In genomic region chr9:87750726-87751125, GRCh38 we compare ENCODE assay signal across 20 cellular contexts. TPM values are rescaled to one million over a fixed set of nuclear protein-coding genes. Genes with fewer than 3 reads are reported as not detected.
A peak's percentile ranks its signal among the peaks of the same experiment; 100 is the strongest.
DNase-seq lines count a peak whose midpoint lies in the region; ATAC-seq, FAIRE-seq and TF ChIP-seq lines count a peak whose summit lies in the region.
"Had no signal": no experiment of that assay in that cellular context is flagged by ENCODE, and none has a peak within 500 bp of the region (broad histone marks: within the 10 kb centered on the region; RNA-seq: fewer than 3 reads in every experiment).

No MANE protein-coding gene starts in this region.

- H3K4me2 ChIP-seq in K562 (ENCODE audit: insufficient read depth, low read length), result no peak overlapping the region
- H3K4me2 ChIP-seq: A549; BLaER1 treated with 17β-estradiol and CSF1 and Interleukin-3, amounts not matched to agents 10 nM and 100 nM had no signal

- H4K20me1 ChIP-seq in K562 (replicated peaks; ENCODE audit: control insufficient read depth, insufficient read depth, low read length), result no peaks in the 10 kb centered on the region
- H4K20me1 ChIP-seq: BLaER1 treated with 17β-estradiol and CSF1 and Interleukin-3, amounts not matched to agents 10 nM and 100 nM had no signal

- H2AFZ ChIP-seq in K562 (ENCODE audit: low read depth, low read length), result no peak overlapping the region

- CTCF ChIA-PET in K562 (lab: Yijun Ruan, JAX; ENCODE audit: low intra/inter-chr PET ratio), result no interaction called here

- no TSS peak for BruUV-seq in K562 (replicated peaks; lab: Mats Ljungman, UMichigan)

- DNase-seq in DMS 273 (lab: John Stamatoyannopoulos, UW; ENCODE audit: unreplicated experiment) (peak; percentile 1), DMS 273 treated with DMSO at 0.1 percent for 48 hours (lab: John Stamatoyannopoulos, UW) (no peak), K562 (ENCODE audit: extremely low read depth in 1 of 4, low spot score in 3 of 4) (no peak), right lobe of liver (peak in 1 of 3 donors; percentile 54), coronary artery (ENCODE audit: low spot score) (no peak)
- DNase-seq: AML-193; Caco-2; Calu3; CD4-positive, alpha-beta T cell; CD8-positive, alpha-beta T cell; DMS79 treated with DMSO at 0.1 percent for 48 hours; GF-D8 had no signal

- FAIRE-seq in K562 (lab: Jason Lieb, UNC), result no peak
- FAIRE-seq: A549, D721Med, G401.6, GM12891 had no signal

- TF ChIP-seq CTCF in K562 (IDR thresholded peaks at IDR 0.05 in 2 of 3, conservative IDR thresholded peaks at IDR 0.05 in 1 of 3; ENCODE audit: insufficient read depth in 2 of 3, low read depth in 1 of 3, low read length in 3 of 3) (no peak), right lobe of liver (IDR thresholded peaks at IDR 0.05) (no peak), coronary artery (IDR thresholded peaks at IDR 0.05) (no peak)

- in situ Hi-C loops in K562 (cut with MboI), result no loop called here

- no peaks in the 10 kb centered on the region for H3K9me1 ChIP-seq in K562 (ENCODE audit: control insufficient read depth, insufficient read depth, low read length)

- TF ChIP-seq RAD21 in K562 (CRISPR knock-in tag; conservative IDR thresholded peaks at IDR 0.05 in 1 of 2, IDR thresholded peaks at IDR 0.05 in 1 of 2), result no peak

- 0% methylated on average over 1 of the region's 2 CpGs for WGBS in K562 (ENCODE audit: insufficient coverage, low coverage, missing lambda C conversion rate)
- WGBS in right lobe of liver (ENCODE audit: insufficient coverage, low coverage, low lambda C conversion rate, missing lambda C conversion rate), result 40% methylated on average over 1 of the region's 2 CpGs

- H3K9me3 ChIP-seq in K562 (replicated peaks; ENCODE audit: control insufficient read depth, insufficient read depth, low read depth, low read length) (no peaks in the 10 kb centered on the region; the same call in 1 of the 2 replicates), right lobe of liver (no peaks in the 10 kb centered on the region)
- H3K9me3 ChIP-seq: Caco-2 had no signal

- no peak for TF ChIP-seq POLR2A in K562 (conservative IDR thresholded peaks at IDR 0.05)
- TF ChIP-seq POLR2A in right lobe of liver (IDR thresholded peaks at IDR 0.05), result no peak

- no peak for TF ChIP-seq EP300 in K562 (IDR thresholded peaks at IDR 0.05; ENCODE audit: low read length)

- H3K4me3 ChIP-seq in K562 (no peak overlapping the region), right lobe of liver (no peak overlapping the region), coronary artery (no peak overlapping the region)
- H3K4me3 ChIP-seq: A549; BLaER1 treated with 17β-estradiol and CSF1 and Interleukin-3, amounts not matched to agents 10 nM and 100 nM had no signal

- intact Hi-C loops in K562 (cut with micrococcal nuclease) (no loop called here), right lobe of liver (cut with DNase I) (no loop called here)

- no peak overlapping the region for H3K9ac ChIP-seq in K562 (ENCODE audit: insufficient read depth in 1 of 2, low read depth in 2 of 2, low read length in 2 of 2)
- H3K9ac ChIP-seq: BLaER1 treated with 17β-estradiol and CSF1 and Interleukin-3, amounts not matched to agents 10 nM and 100 nM had no signal

- no peak for ATAC-seq in K562
- ATAC-seq in right lobe of liver, result peak in 1 of 4 donors; percentile 17
- no peak for ATAC-seq in GM18870 (IDR thresholded peaks at IDR 0.05; ENCODE audit: unreplicated experiment)
- ATAC-seq: A549; CD8-positive, alpha-beta T cell had no signal

- H3K36me3 ChIP-seq in K562 (ENCODE audit: control insufficient read depth, insufficient read depth, low read length) (no peaks in the 10 kb centered on the region), right lobe of liver (no peaks in the 10 kb centered on the region)
- H3K36me3 ChIP-seq: BLaER1 treated with 17β-estradiol and CSF1 and Interleukin-3, amounts not matched to agents 10 nM and 100 nM had no signal

- H3K27ac ChIP-seq in K562 (ENCODE audit: extremely low read depth, low read depth, low read length) (no peak overlapping the region), right lobe of liver (peak overlapping the region; percentile 29 to 58 (median 53)), coronary artery (no peak overlapping the region)
- H3K27ac ChIP-seq: 22Rv1; A549; BLaER1 treated with 17β-estradiol and CSF1 and Interleukin-3, amounts not matched to agents 10 nM and 100 nM; C4-2B had no signal

- POLR2A ChIA-PET in K562 (lab: Yijun Ruan, JAX), result interaction anchor here (0.5 kb wide), 1 partner anchor 17 kb away, joined by 3 read pairs; no protein-coding TSS in a partner anchor

- H3K27me3 ChIP-seq in K562 (ENCODE audit: control insufficient read depth in 2 of 2, insufficient read depth in 2 of 2, low read length in 2 of 2) (no peaks in the 10 kb centered on the region), right lobe of liver (no peaks in the 10 kb centered on the region)
- H3K27me3 ChIP-seq: BLaER1 treated with 17β-estradiol and CSF1 and Interleukin-3, amounts not matched to agents 10 nM and 100 nM had no signal

- no peaks in the 10 kb centered on the region for H3K79me2 ChIP-seq in K562 (ENCODE audit: control insufficient read depth, insufficient read depth, low read length)

- H3K4me1 ChIP-seq in K562 (replicated peaks in 1 of 2; ENCODE audit: control insufficient read depth in 2 of 2, insufficient read depth in 2 of 2, low read length in 2 of 2), result no peaks in the 10 kb centered on the region; a peak in 1 of 5 replicates
- H3K4me1 ChIP-seq in right lobe of liver, result peaks cover 0 to 16% (median 5%) of the 10 kb centered on the region in 4 donors
- H3K4me1 ChIP-seq: A549, Caco-2 had no signal

TF ChIP-seq in K562, 482 proteins besides CTCF, POLR2A, EP300 and RAD21:
- no peak for TF ChIP-seq TFE3 (CRISPR knock-in tag; IDR thresholded peaks at IDR 0.05)
- no peak for TF ChIP-seq TAF1 (IDR thresholded peaks at IDR 0.05; ENCODE audit: control insufficient read depth, extremely low read depth, insufficient read depth, low read length, severe bottlenecking)
- no peak for TF ChIP-seq ZNF445 (CRISPR knock-in tag; IDR thresholded peaks at IDR 0.05; ENCODE audit: low read depth)
- TF ChIP-seq NFIC (IDR thresholded peaks at IDR 0.05), result 0 out of 2 replicates have a peak, but pooled peaks have one; percentile 10
- TF ChIP-seq CAMTA2 (CRISPR knock-in tag; conservative IDR thresholded peaks at IDR 0.05), result no peak
- TF ChIP-seq ADNP (tag; IDR thresholded peaks at IDR 0.05), result no peak
- no peak for TF ChIP-seq MLX (CRISPR knock-in tag; conservative IDR thresholded peaks at IDR 0.05)
TF ChIP-seq in K562: peak in this region for 1.

RNA-seq across cellular contexts. Expression of gene CTSL, which starts 24.8 kb away (rescaled TPM):
- 106 and 129 TPM in 2 replicates for total RNA-seq in K562 (2011; cell fraction: chromatin; rRNA removed; ENCODE audit: low replicate concordance)
- 121 and 124 TPM in 2 replicates for total RNA-seq in K562 (2011; cell fraction: nucleolus; rRNA removed)
- 126 and 169 TPM in 2 replicates for total RNA-seq in K562 (2011; cell fraction: nucleoplasm; rRNA removed)
- total RNA-seq in K562 (2014; rRNA removed), result 81.5 and 97.6 TPM in 2 replicates
- 93.7 and 105 TPM in 2 replicates for total RNA-seq in K562 (2014; rRNA removed; fragmentation: Illumina TruSeq; extraction: Trizol)
- 73.7 and 78.3 TPM in 2 replicates for total RNA-seq in K562 (2015; rRNA removed; fragmentation: Illumina TruSeq; extraction: Trizol)
- 65.7 and 76.4 TPM in 2 replicates for total RNA-seq in K562 (2021)
- polyA plus RNA-seq in K562 (2011; rRNA removed), result 82.5 and 165 TPM in 2 replicates
- 70.7 and 75.2 TPM in 2 replicates for polyA plus RNA-seq in K562 (2011; cell fraction: cytosol; rRNA removed)
- polyA plus RNA-seq in K562 (2011; cell fraction: nucleus; rRNA removed), result 41.8 and 42.6 TPM in 2 replicates
- 93.9 and 142 TPM in 2 replicates for polyA plus RNA-seq in K562 (2012)
- 98.7 and 108 TPM in 2 replicates for polyA plus RNA-seq in K562 (2014; fragmentation: Illumina TruSeq; extraction: Trizol)
- polyA plus RNA-seq in K562 (2014; fragmentation: Nextera tagmentation; extraction: Ambion mirVana), result 10 to 100 TPM; 55.9 to 61.8 TPM
- 111 and 118 TPM in 2 replicates for polyA plus RNA-seq in K562 (2014; rRNA removed)
- polyA minus RNA-seq in K562 (2011; rRNA and poly(A)+ RNA removed), result 62.7 and 104 TPM in 2 replicates
- 18.7 and 35.0 TPM in 2 replicates for polyA minus RNA-seq in K562 (2011; cell fraction: cytosol; rRNA and poly(A)+ RNA removed)
- polyA minus RNA-seq in K562 (2011; cell fraction: nucleus; rRNA and poly(A)+ RNA removed), result 12.0 and 12.6 TPM in 2 replicates
- 100 to 1,000 TPM; 135 to 221 (median 164) TPM for total RNA-seq in right lobe of liver

Comparison
In these comparisons a context has a peak if more than half of its experiments do, and no peak if none do; other contexts are left out.
1. H3K27ac ChIP-seq: peak in right lobe of liver (3 of 3); none in K562 (single experiment) and coronary artery (0 of 2).